In genomic region chr2:109669731-109670130, GRCh38 we compare ENCODE assay signal across 19 cellular contexts. TPM values are rescaled to one million over a fixed set of nuclear protein-coding genes. Genes with fewer than 3 reads are reported as not detected.
DNase-seq lines count a peak whose midpoint lies in the region; ATAC-seq, FAIRE-seq and TF ChIP-seq lines count a peak whose summit lies in the region.
"Had no signal": no experiment of that assay in that cellular context is flagged by ENCODE, and none has a peak within 500 bp of the region (broad histone marks: within the 10 kb centered on the region; RNA-seq: fewer than 3 reads in every experiment).

No MANE protein-coding gene starts in this region.

- DNase-seq in islet precursor cell = peak; percentile 43
- DNase-seq in sciatic nerve (ENCODE audit: low spot score) = peak; percentile 51
- no peak for DNase-seq in urothelium cell line (ENCODE audit: low spot score)
- no peak for DNase-seq in hepatocyte (ENCODE audit: low spot score)
- no peak for DNase-seq in NCI-H82 treated with DMSO at 0.1 percent for 48 hours (lab: John Stamatoyannopoulos, UW; ENCODE audit: unreplicated experiment)
- DNase-seq: ACHN; BE2C; C1 segment of cervical spinal cord; Caco-2; CD4-positive, CD25-positive, alpha-beta regulatory T cell; CD8-positive, alpha-beta memory T cell; H9 had no signal

- H3K79me2 ChIP-seq in hepatocyte = no peaks in the 10 kb centered on the region

- H3K27me3 ChIP-seq in hepatocyte = no peaks in the 10 kb centered on the region
- H3K27me3 ChIP-seq: BE2C had no signal

- no peak overlapping the region for H2AFZ ChIP-seq in hepatocyte

- no peak overlapping the region for H3K4me2 ChIP-seq in hepatocyte

- peaks cover 2% of the 10 kb centered on the region for H3K4me1 ChIP-seq in hepatocyte (ENCODE audit: insufficient read depth)
- H3K4me1 ChIP-seq: BE2C had no signal

- no peak overlapping the region for H3K27ac ChIP-seq in hepatocyte

- ATAC-seq in esophagus mucosa (peak; percentile 24), sciatic nerve (no peak)

- H3K9me2 ChIP-seq in hepatocyte (replicated peaks; ENCODE audit: insufficient read depth) = no peaks in the 10 kb centered on the region

- TF ChIP-seq CTCF in hepatocyte (IDR thresholded peaks at IDR 0.05; ENCODE audit: poor library complexity) = no peak

- no peaks in the 10 kb centered on the region for H3K9me3 ChIP-seq in hepatocyte (ENCODE audit: low read depth)
- H3K9me3 ChIP-seq: BE2C, Caco-2 had no signal

- no peak overlapping the region for H3K4me3 ChIP-seq in hepatocyte

- H3K36me3 ChIP-seq in hepatocyte (replicated peaks; ENCODE audit: insufficient read depth, low read depth) = no peaks in the 10 kb centered on the region
- H3K36me3 ChIP-seq: BE2C had no signal

- intact Hi-C loops in sciatic nerve (cut with DNase I) = no loop called here

- FAIRE-seq in urothelium cell line (lab: Jason Lieb, UNC) = peak; percentile 13
- FAIRE-seq: A204.1, D721Med, G401.6, GM12891, GM19239, H1 had no signal

- no peaks in the 10 kb centered on the region for H4K20me1 ChIP-seq in hepatocyte (ENCODE audit: insufficient read depth, poor library complexity, severe bottlenecking)

- 93% methylated on average over 11 of the region's 11 CpGs for WGBS in hepatocyte (ENCODE audit: low lambda C conversion rate, missing lambda C conversion rate)

RNA-seq across cellular contexts. Expression of gene SOWAHC, which starts 55.6 kb away (rescaled TPM):
- total RNA-seq in esophagus mucosa (46.2 TPM), sciatic nerve (30.9 TPM), hepatocyte (26.2 and 26.5 TPM in 2 replicates)
- polyA plus RNA-seq in hepatocyte = 14.0 and 18.8 TPM in 2 replicates

RNA-seq across cellular contexts. Expression of gene SEPTIN10, which starts 56.0 kb away (rescaled TPM):
- total RNA-seq in esophagus mucosa (72.6 TPM), sciatic nerve (135 TPM), hepatocyte (49.3 and 58.7 TPM in 2 replicates)
- 35.7 and 38.7 TPM in 2 replicates for polyA plus RNA-seq in hepatocyte

Comparison
In these comparisons a context has a peak if more than half of its experiments do, and no peak if none do; other contexts are left out.
1. DNase-seq: peak in islet precursor cell (single experiment) and sciatic nerve (single experiment); none in urothelium cell line (single experiment), hepatocyte (single experiment) and NCI-H82 treated with DMSO at 0.1 percent for 48 hours (single experiment).